11 cellular contexts compared by ENCODE assay signal in genomic region chr3:72163809-72164634, GRCh38.
DNase-seq lines count a peak whose midpoint lies in the region; ATAC-seq, FAIRE-seq and TF ChIP-seq lines count a peak whose summit lies in the region.
"Had no signal": no experiment of that assay in that cellular context is flagged by ENCODE, and none has a peak within 500 bp of the region (broad histone marks: within the 10 kb centered on the region; RNA-seq: fewer than 3 reads in every experiment).

No MANE protein-coding gene starts in this region.

- no peak for TF ChIP-seq CTCF in GM12865 (IDR thresholded peaks at IDR 0.05; ENCODE audit: insufficient read depth, low read depth, low read length, missing control alignments)

- peak; percentile 82 for ATAC-seq in GM21360 (IDR thresholded peaks at IDR 0.05; ENCODE audit: unreplicated experiment)
- peak; percentile 85 for ATAC-seq in HG03159 (IDR thresholded peaks at IDR 0.05; ENCODE audit: unreplicated experiment)

- peak overlapping the region; percentile 20 for H3K4me3 ChIP-seq in GM12865 (ENCODE audit: low read depth, low read length)
- H3K4me3 ChIP-seq: sigmoid colon, thoracic aorta had no signal

- FAIRE-seq in urothelium cell line (lab: Jason Lieb, UNC) = no peak

- DNase-seq in GM12865 (ENCODE audit: low read depth) = peak; percentile 96
- peak; percentile 79 for DNase-seq in SKM-1 (lab: John Stamatoyannopoulos, UW; ENCODE audit: unreplicated experiment)
- DNase-seq in HPDE6-E6E7 (ENCODE audit: extremely low spot score) = no peak
- no peak for DNase-seq in amygdala (lab: John Stamatoyannopoulos, UW)
- no peak for DNase-seq in urothelium cell line (ENCODE audit: low spot score)
- DNase-seq in HK-2 (ENCODE audit: unreplicated experiment) = no peak
- DNase-seq: sigmoid colon, T1000 had no signal

Comparison
In these comparisons a context has a peak if more than half of its experiments do, and no peak if none do; other contexts are left out.
1. DNase-seq: peak in GM12865 (single experiment) and SKM-1 (single experiment); none in HPDE6-E6E7 (single experiment), amygdala (0 of 56), urothelium cell line (single experiment) and HK-2 (single experiment).